In the genomic region with DNA sequence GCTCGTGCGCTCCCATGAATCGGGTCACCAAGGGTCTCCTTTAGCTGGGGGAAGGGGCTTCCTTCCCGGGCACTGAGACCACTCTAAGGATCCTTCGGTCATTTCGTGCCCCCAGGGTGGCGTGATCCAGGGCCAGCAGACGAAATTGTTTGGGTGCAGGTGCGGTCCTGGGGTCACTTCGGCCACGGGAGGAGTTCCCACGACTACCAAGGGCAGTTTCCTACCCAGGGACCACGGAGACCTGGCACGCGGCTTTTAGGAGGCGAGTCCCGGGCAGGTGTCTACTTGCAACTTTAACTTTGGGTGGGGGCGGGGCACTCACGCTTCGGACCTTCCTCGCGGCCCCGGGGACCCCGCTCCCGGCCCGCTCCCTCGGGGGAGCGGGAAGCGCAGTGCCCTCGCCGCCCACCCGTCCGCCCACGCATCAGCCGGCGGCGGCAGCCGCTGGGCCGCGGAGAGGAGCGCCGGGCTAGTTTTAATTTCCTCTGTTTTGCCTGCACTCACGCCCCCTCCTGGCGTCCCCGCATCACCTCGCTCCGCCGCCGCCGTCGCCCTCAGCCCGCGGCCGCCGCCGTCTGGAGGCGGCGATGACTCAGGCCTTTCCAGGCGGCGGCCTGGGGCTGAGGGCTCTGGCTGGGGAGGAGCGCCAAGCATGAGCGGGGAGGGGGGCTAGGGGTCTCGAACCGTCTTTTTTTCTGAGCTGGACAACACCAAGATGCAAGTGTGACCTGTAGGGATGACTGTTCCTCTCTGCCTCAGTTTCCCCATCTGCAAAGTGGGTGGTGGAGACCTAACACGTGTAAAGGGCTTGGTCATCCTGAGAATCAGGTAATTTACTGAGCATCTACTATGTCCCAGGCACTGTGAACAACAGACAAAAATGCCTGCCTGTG, we compare ENCODE assay signal across 8 cellular contexts. TPM values are rescaled to one million over a fixed set of nuclear protein-coding genes. Genes with fewer than 3 reads are reported as not detected.
DNase-seq lines count a peak whose midpoint lies in the region; ATAC-seq and TF ChIP-seq lines count a peak whose summit lies in the region.

No MANE protein-coding gene starts in this region.

- peak overlapping the region; percentile 55 for H3K4me3 ChIP-seq in AG10803 (ENCODE audit: low read length)

- peak; percentile 57 for ATAC-seq in GM21360 (IDR thresholded peaks at IDR 0.05; ENCODE audit: unreplicated experiment)
- ATAC-seq in left lobe of liver = peak; percentile 84
- ATAC-seq in HG03139 (IDR thresholded peaks at IDR 0.05; ENCODE audit: unreplicated experiment) = no peak

- TF ChIP-seq CTCF in AG10803 (conservative IDR thresholded peaks at IDR 0.05; ENCODE audit: low read length) = peak; percentile 42

- DNase-seq in AG10803 (ENCODE audit: low read depth) = peak; percentile 72
- DNase-seq in NCI-H2227 treated with DMSO at 0.1 percent for 48 hours (lab: John Stamatoyannopoulos, UW) = peak; percentile 66
- peak; percentile 78 for DNase-seq in activated CD4-positive, alpha-beta T cell treated with anti-CD3 and anti-CD28 coated beads for 1 hour
- DNase-seq in cerebellum (ENCODE audit: low spot score) = peak; percentile 21
- peak; percentile 61 for DNase-seq in left lobe of liver (ENCODE audit: low spot score)
- peak; percentile 82 for DNase-seq in stimulated activated CD4-positive, alpha-beta T cell treated with anti-CD3 and anti-CD28 coated beads, Interleukin-2, amount 100 ng/mL, for 4 hours (ENCODE audit: low read depth)

RNA-seq across cellular contexts. Expression of a gene that starts 21.8 kb away (rescaled TPM):
- total RNA-seq in cerebellum (56.6 TPM), left lobe of liver (29.0 TPM)

Comparison
In these comparisons a context has a peak if more than half of its experiments do, and no peak if none do; other contexts are left out.
1. DNase-seq: peak in every context shown above with its lines; median percentile 82 in stimulated activated CD4-positive, alpha-beta T cell treated with anti-CD3 and anti-CD28 coated beads, Interleukin-2, amount 100 ng/mL, for 4 hours; 78 in activated CD4-positive, alpha-beta T cell treated with anti-CD3 and anti-CD28 coated beads for 1 hour; 72 in AG10803; 66 in NCI-H2227 treated with DMSO at 0.1 percent for 48 hours; 61 in left lobe of liver; 21 in cerebellum.